ENCODE assay signal across 8 cellular contexts in the genomic region with DNA sequence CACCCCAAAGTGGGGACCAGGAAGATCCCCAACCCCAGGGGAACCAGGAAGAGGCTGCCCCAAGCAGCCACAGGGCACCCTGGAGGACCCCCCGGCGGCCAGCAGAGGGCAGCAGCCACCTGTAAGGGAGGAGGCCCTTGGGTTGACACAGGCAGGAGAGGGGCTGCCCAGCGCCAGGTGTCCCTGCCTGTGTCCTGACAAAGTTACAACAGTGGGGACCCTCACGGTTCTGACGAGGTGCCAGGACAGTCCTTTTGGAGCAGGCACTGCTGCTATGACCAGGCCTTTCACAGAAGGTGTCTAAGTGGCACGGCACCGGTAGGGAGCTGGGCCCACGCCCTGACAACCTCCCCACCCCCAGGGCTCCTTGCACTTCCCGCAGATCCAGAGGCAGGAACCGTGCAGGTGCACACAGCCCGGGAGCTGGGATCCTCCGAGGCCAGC.
A peak's percentile ranks its signal among the peaks of the same experiment; 100 is the strongest.
DNase-seq lines count a peak whose midpoint lies in the region; ATAC-seq and TF ChIP-seq lines count a peak whose summit lies in the region.

No MANE protein-coding gene starts in this region.

- no peak overlapping the region for H3K4me3 Mint-ChIP-seq in natural killer cell

- peak overlapping the region; percentile 81 to 87 for H3K27ac Mint-ChIP-seq in natural killer cell

- H3K9me3 Mint-ChIP-seq in natural killer cell, result peaks cover 0 to 2% of the 10 kb centered on the region in 2 donors

- H3K9me3 ChIP-seq in esophagus muscularis mucosa (peaks cover 0 to 5% (median 0%) of the 10 kb centered on the region in 4 donors), thyroid gland (no peaks in the 10 kb centered on the region)

- peaks cover 21 to 24% of the 10 kb centered on the region in 2 donors for H3K4me1 Mint-ChIP-seq in natural killer cell

- H3K4me3 ChIP-seq in esophagus muscularis mucosa, result no peak overlapping the region
- no peak overlapping the region for H3K4me3 ChIP-seq in thyroid gland (replicated peaks in 1 of 3)

- TF ChIP-seq CTCF in esophagus muscularis mucosa (IDR thresholded peaks at IDR 0.05) (peak; percentile 80 to 94 (median 88)), natural killer cell (IDR thresholded peaks at IDR 0.05) (peak; percentile 45), thyroid gland (IDR thresholded peaks at IDR 0.05) (peak; percentile 72 to 99 (median 94))

- TF ChIP-seq EP300 in esophagus muscularis mucosa (IDR thresholded peaks at IDR 0.05), result no peak

- 37% methylated on average over 2 of the region's 12 CpGs for WGBS in esophagus muscularis mucosa
- WGBS in thyroid gland, 2 donors, result 0 to 23% methylated on average over 2 to 6 of the region's 12 CpGs

- H3K27me3 Mint-ChIP-seq in natural killer cell (ENCODE audit: low read depth in 2 of 2), result peaks cover 0 to 3% of the 10 kb centered on the region in 2 donors

- H3K36me3 ChIP-seq in esophagus muscularis mucosa (no peaks in the 10 kb centered on the region), thyroid gland (no peaks in the 10 kb centered on the region)

- DNase-seq in NCI-H1694 (lab: John Stamatoyannopoulos, UW) (peak; percentile 4), NCI-H1694 treated with DMSO at 0.1 percent for 48 hours (lab: John Stamatoyannopoulos, UW) (no peak), NCI-H82 treated with DMSO at 0.1 percent for 48 hours (lab: John Stamatoyannopoulos, UW; ENCODE audit: unreplicated experiment) (peak; percentile 30), esophagus muscularis mucosa (ENCODE audit: extremely low spot score) (no peak), natural killer cell (peak; percentile 37), thyroid gland (peak; percentile 80 to 86)
- peak; percentile 37 to 60 (median 49) for DNase-seq in activated CD8-positive, alpha-beta memory T cell treated with anti-CD3 and anti-CD28 coated beads for 48 hours (ENCODE audit: low read depth in 2 of 3, low spot score in 2 of 3)

- TF ChIP-seq POLR2A in esophagus muscularis mucosa (IDR thresholded peaks at IDR 0.05; ENCODE audit: low read depth), result no peak
- no peak for TF ChIP-seq POLR2A in thyroid gland (IDR thresholded peaks at IDR 0.05)

- intact Hi-C loops in esophagus muscularis mucosa (cut with DNase I), result loop anchor here (1.0 kb wide), 1 partner anchor 257 kb away; no protein-coding TSS in a partner anchor
- intact Hi-C loops in natural killer cell (cut with micrococcal nuclease), result loop anchor here (5.0 to 10.0 kb wide), 2 partner anchors 238 to 405 kb away; a partner anchor contains a TSS
- intact Hi-C loops in thyroid gland (cut with DNase I), result loop anchor here (2.0 to 10.0 kb wide), 2 partner anchors 257 to 415 kb away; no protein-coding TSS in a partner anchor

- H3K27me3 ChIP-seq in esophagus muscularis mucosa (peaks cover 0 to 66% (median 0%) of the 10 kb centered on the region in 4 donors), thyroid gland (no peaks in the 10 kb centered on the region)

- H3K4me1 ChIP-seq in esophagus muscularis mucosa (peaks cover 0 to 11% (median 7%) of the 10 kb centered on the region in 4 donors), thyroid gland (no peaks in the 10 kb centered on the region)

- ATAC-seq in HG02678 (IDR thresholded peaks at IDR 0.05; ENCODE audit: unreplicated experiment), result peak; percentile 76
- ATAC-seq in natural killer cell, result peak in 2 of 3 donors; percentile 63 to 71

- no peaks in the 10 kb centered on the region for H3K36me3 Mint-ChIP-seq in natural killer cell

- no peak overlapping the region for H3K27ac ChIP-seq in esophagus muscularis mucosa (replicated peaks in 1 of 4)
- no peak overlapping the region for H3K27ac ChIP-seq in thyroid gland

Comparison
In these comparisons a context has a peak if more than half of its experiments do, and no peak if none do; other contexts are left out.
1. DNase-seq: peak in NCI-H1694 (single experiment), NCI-H82 treated with DMSO at 0.1 percent for 48 hours (single experiment), activated CD8-positive, alpha-beta memory T cell treated with anti-CD3 and anti-CD28 coated beads for 48 hours (3 of 3), natural killer cell (single experiment) and thyroid gland (2 of 2); none in NCI-H1694 treated with DMSO at 0.1 percent for 48 hours (single experiment) and esophagus muscularis mucosa (single experiment).
2. Peak in every context shown above with its lines, with median percentiles within 50 percentile points of each other: CTCF ChIP-seq.